2 cellular contexts compared by ENCODE assay signal in the genomic region with DNA sequence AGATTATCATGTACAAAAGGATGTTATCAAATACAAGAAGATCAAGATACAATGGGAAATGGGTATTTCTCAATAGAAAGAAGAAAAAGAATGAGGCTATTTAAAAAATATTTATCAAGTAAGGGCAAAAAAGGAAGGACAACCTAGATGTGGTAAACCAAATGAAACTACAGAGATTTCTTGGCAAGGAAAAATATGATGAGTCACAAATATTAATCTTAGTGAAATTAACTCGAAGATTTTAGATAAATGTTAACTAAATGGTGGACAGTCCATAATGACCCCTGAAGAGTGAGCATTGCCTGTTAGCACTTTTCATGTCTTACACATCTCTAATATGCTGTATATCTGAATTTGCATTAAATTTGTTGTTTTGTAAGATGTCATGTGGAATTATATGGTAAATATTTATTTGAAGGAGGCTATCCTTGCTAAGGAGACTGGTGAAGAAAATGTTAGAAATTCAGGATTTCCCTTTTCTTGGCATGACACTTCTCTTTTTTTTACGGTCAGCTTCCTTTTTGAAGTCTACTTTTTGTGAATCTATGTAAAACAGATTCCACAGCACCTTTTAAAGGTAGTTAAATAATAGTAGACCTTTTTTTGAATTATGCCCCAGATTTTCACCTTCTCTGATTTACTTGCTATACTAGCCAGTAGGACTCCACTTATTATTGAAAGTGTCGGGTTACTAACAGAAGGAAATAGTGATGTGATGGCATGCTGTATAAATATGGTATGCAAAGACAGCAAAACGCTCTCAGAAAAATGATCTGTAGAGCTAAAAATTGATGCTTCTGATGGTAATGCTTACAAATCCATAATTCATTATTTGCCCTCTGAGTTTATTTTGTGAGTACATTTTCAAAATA.
TF ChIP-seq lines count a peak whose summit lies in the region.

No MANE protein-coding gene starts in this region.

TF ChIP-seq in IMR-90, 13 proteins besides CTCF, POLR2A, EP300 and RAD21:
- no peak for TF ChIP-seq SMC3 (IDR thresholded peaks at IDR 0.05; ENCODE audit: low read depth, low read length)
TF ChIP-seq in IMR-90: peak in this region for 0.

TF ChIP-seq in SK-N-SH, 30 proteins besides CTCF, POLR2A, EP300 and RAD21:
- TF ChIP-seq FOSL2 (IDR thresholded peaks at IDR 0.05; ENCODE audit: borderline replicate concordance, low read depth) (peak; percentile 24; the same call in 1 of the 2 replicates), NFIC (IDR thresholded peaks at IDR 0.05; ENCODE audit: borderline replicate concordance) (peak; percentile 34; the same call in 1 of the 2 replicates), JUND (IDR thresholded peaks at IDR 0.05) (no peak; the same call in 1 of the 2 replicates), TCF12 (IDR thresholded peaks at IDR 0.05) (0 out of 2 replicates have a peak, but pooled peaks have one; percentile 4)
